ENCODE assay signal across 29 cellular contexts in the genomic region with DNA sequence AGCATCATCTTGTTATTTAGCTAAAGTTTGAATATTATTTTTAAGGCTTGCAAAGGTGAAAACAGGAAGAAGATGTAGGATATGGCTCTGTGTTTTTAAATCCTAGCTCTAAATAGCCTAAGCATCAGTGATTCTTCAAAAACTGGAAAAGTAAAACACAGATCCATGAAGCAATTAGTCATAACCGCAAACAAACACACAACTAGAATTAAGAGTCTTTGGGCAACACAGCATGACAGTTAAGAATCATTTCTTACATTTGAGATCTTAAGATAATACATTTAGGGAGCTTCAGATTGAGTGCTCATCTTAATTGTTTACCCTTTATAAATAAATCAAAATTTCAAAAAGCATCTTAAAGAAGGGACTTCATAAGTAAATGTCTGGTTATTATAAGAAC.
"Had no signal": no experiment of that assay in that cellular context is flagged by ENCODE, and none has a peak within 500 bp of the region (broad histone marks: within the 10 kb centered on the region; RNA-seq: fewer than 3 reads in every experiment).

No MANE protein-coding gene starts in this region.

- H3K36me3 ChIP-seq: cardiac muscle cell, colonic mucosa, gastrocnemius medialis, WERI-Rb-1 had no signal

- ATAC-seq: activated CD4-positive, CD25-positive, alpha-beta regulatory T cell treated with anti-CD3 and anti-CD28 coated beads, Interleukin-2, amount 50 U/mL, for 24 hours; activated CD8-positive, alpha-beta T cell treated with anti-CD3 and anti-CD28 coated beads for 36 hours; activated naive CD4-positive, alpha-beta T cell treated with anti-CD3 and anti-CD28 coated beads, Interleukin-2, amount 50 U/mL, for 72 hours; activated T-cell treated with anti-CD3 and anti-CD28 coated beads, Interleukin-2, amount 50 U/mL, for 4 hours; activated T-helper 17 cell treated with anti-CD3 and anti-CD28 coated beads, Interleukin-2, amount 50 U/mL, for 72 hours; esophagus mucosa; foreskin keratinocyte; gastrocnemius medialis; heart left ventricle; T-helper 17 cell had no signal

- H3K4me1 ChIP-seq: colonic mucosa, foreskin keratinocyte, gastrocnemius medialis had no signal

- H3K27ac ChIP-seq: ascending aorta, breast epithelium, cardiac muscle cell, colonic mucosa, foreskin keratinocyte, gastrocnemius medialis, heart left ventricle, WERI-Rb-1 had no signal

- H3K4me3 ChIP-seq: ascending aorta, breast epithelium, cardiac muscle cell, colonic mucosa, gastrocnemius medialis, heart left ventricle had no signal

- H3K27me3 ChIP-seq: ascending aorta, breast epithelium, cardiac muscle cell, colonic mucosa, foreskin keratinocyte, gastrocnemius medialis, heart left ventricle had no signal

- H3K9me3 ChIP-seq: ascending aorta, breast epithelium, colonic mucosa, gastrocnemius medialis, heart left ventricle had no signal

- DNase-seq: activated B cell treated with CpG ODN at 0.5 μM for 24 hours; activated CD4-positive, alpha-beta T cell treated with anti-CD3 and anti-CD28 coated beads for 48 hours; activated CD4-positive, alpha-beta T cell treated with anti-CD3 and anti-CD28 coated beads, Interleukin-2, amount 50 U/mL, for 1 hour; activated CD4-positive, alpha-beta T cell treated with anti-CD3 and anti-CD28 coated beads, Interleukin-2, amount 50 U/mL, for 48 hours; activated CD8-positive, alpha-beta memory T cell treated with anti-CD3 and anti-CD28 coated beads for 24 hours; activated CD8-positive, alpha-beta T cell treated with anti-CD3 and anti-CD28 coated beads for 36 hours; activated effector memory CD4-positive, alpha-beta T cell treated with Interleukin-2 at 50 U/mL for 16 hours; activated gamma-delta T cell treated with Interleukin-2 at 50 U/mL for 16 hours; activated naive CD4-positive, alpha-beta T cell treated with Interleukin-2 at 50 U/mL for 16 hours; activated naive CD8-positive, alpha-beta T cell treated with anti-CD3 and anti-CD28 coated beads, Interleukin-2, amount 10 ng/mL, durations not matched to agents 7 days and 5 days; activated T-cell treated with anti-CD3 and anti-CD28 coated beads, Interleukin-2, amount 50 U/mL, for 4 hours; central memory CD4-positive, alpha-beta T cell; cerebellar nuclear complex; colonic mucosa; effector CD8-positive, alpha-beta T cell; foreskin keratinocyte; gastrocnemius medialis; glutamatergic neuron; heart left ventricle; T-helper 17 cell; T1000; WERI-Rb-1 had no signal
